In the genomic region with DNA sequence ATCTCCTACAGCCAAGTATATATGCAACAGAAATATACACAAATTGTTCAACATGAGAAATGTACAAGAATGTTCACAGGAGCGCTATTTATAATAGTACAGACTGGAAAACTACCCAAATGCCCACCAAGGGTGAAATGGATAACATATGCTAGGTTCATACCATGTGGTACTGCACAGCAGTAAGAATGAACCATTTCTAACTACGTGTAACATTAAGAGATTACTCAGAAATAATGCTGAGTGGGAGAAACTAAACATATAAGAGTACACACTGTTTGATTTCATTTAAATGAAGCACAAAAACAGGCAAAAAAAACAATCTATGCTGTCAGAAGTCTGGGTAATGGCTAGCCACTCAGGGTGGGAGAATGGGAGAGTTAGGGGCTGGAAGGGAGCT, we compare ENCODE assay signal across 1 cellular context.
A peak's percentile ranks its signal among the peaks of the same experiment; 100 is the strongest.
TF ChIP-seq lines count a peak whose summit lies in the region.

No MANE protein-coding gene starts in this region.

TF ChIP-seq in HepG2, 621 proteins besides CTCF, POLR2A, EP300 and RAD21:
- TF ChIP-seq MEIS1 (CRISPR knock-in tag; IDR thresholded peaks at IDR 0.05; ENCODE audit: borderline replicate concordance) = no peak
- TF ChIP-seq, protein P1, sequence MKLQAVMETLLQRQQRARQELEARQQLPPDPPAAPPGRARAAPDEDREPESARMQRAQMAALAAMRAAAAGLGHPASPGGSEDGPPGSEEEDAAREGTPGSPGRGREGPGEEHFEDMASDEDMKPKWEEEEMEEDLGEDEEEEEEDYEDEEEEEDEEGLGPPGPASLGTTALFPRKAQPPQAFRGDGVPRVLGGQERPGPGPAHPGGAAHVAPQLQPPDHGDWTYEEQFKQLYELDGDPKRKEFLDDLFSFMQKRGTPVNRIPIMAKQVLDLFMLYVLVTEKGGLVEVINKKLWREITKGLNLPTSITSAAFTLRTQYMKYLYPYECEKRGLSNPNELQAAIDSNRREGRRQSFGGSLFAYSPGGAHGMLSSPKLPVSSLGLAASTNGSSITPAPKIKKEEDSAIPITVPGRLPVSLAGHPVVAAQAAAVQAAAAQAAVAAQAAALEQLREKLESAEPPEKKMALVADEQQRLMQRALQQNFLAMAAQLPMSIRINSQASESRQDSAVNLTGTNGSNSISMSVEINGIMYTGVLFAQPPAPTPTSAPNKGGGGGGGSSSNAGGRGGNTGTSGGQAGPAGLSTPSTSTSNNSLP (IDR thresholded peaks at IDR 0.05; ENCODE audit: low read depth, low read length) = no peak
- peak; percentile 3; the same call in 1 of the 2 replicates for TF ChIP-seq MAFF (IDR thresholded peaks at IDR 0.05; ENCODE audit: low read depth, low read length)
- TF ChIP-seq MAFK (conservative IDR thresholded peaks at IDR 0.05 in 1 of 2, IDR thresholded peaks at IDR 0.05 in 1 of 2; ENCODE audit: low read length in 2 of 2) = peak; percentile 29 to 46; a peak in 2 of 4 replicates
- no peak for TF ChIP-seq ZNF75D (CRISPR knock-in tag; IDR thresholded peaks at IDR 0.05; ENCODE audit: borderline replicate concordance)
- TF ChIP-seq PRPF4 (IDR thresholded peaks at IDR 0.05; ENCODE audit: low read depth, low read length, poor library complexity, severe bottlenecking) = no peak
- TF ChIP-seq, protein P2, sequence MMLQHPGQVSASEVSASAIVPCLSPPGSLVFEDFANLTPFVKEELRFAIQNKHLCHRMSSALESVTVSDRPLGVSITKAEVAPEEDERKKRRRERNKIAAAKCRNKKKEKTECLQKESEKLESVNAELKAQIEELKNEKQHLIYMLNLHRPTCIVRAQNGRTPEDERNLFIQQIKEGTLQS (CRISPR knock-in tag; IDR thresholded peaks at IDR 0.05) = no peak
- no peak for TF ChIP-seq PHF8 (CRISPR knock-in tag; IDR thresholded peaks at IDR 0.05)
- TF ChIP-seq, protein P3, sequence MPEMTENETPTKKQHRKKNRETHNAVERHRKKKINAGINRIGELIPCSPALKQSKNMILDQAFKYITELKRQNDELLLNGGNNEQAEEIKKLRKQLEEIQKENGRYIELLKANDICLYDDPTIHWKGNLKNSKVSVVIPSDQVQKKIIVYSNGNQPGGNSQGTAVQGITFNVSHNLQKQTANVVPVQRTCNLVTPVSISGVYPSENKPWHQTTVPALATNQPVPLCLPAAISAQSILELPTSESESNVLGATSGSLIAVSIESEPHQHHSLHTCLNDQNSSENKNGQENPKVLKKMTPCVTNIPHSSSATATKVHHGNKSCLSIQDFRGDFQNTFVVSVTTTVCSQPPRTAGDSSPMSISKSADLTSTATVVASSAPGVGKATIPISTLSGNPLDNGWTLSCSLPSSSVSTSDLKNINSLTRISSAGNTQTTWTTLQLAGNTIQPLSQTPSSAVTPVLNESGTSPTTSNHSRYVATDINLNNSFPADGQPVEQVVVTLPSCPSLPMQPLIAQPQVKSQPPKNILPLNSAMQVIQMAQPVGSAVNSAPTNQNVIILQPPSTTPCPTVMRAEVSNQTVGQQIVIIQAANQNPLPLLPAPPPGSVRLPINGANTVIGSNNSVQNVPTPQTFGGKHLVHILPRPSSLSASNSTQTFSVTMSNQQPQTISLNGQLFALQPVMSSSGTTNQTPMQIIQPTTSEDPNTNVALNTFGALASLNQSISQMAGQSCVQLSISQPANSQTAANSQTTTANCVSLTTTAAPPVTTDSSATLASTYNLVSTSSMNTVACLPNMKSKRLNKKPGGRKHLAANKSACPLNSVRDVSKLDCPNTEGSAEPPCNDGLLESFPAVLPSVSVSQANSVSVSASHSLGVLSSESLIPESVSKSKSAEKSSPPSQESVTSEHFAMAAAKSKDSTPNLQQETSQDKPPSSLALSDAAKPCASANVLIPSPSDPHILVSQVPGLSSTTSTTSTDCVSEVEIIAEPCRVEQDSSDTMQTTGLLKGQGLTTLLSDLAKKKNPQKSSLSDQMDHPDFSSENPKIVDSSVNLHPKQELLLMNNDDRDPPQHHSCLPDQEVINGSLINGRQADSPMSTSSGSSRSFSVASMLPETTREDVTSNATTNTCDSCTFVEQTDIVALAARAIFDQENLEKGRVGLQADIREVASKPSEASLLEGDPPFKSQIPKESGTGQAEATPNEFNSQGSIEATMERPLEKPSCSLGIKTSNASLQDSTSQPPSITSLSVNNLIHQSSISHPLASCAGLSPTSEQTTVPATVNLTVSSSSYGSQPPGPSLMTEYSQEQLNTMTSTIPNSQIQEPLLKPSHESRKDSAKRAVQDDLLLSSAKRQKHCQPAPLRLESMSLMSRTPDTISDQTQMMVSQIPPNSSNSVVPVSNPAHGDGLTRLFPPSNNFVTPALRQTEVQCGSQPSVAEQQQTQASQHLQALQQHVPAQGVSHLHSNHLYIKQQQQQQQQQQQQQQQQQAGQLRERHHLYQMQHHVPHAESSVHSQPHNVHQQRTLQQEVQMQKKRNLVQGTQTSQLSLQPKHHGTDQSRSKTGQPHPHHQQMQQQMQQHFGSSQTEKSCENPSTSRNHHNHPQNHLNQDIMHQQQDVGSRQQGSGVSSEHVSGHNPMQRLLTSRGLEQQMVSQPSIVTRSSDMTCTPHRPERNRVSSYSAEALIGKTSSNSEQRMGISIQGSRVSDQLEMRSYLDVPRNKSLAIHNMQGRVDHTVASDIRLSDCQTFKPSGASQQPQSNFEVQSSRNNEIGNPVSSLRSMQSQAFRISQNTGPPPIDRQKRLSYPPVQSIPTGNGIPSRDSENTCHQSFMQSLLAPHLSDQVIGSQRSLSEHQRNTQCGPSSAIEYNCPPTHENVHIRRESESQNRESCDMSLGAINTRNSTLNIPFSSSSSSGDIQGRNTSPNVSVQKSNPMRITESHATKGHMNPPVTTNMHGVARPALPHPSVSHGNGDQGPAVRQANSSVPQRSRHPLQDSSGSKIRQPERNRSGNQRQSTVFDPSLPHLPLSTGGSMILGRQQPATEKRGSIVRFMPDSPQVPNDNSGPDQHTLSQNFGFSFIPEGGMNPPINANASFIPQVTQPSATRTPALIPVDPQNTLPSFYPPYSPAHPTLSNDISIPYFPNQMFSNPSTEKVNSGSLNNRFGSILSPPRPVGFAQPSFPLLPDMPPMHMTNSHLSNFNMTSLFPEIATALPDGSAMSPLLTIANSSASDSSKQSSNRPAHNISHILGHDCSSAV (CRISPR knock-in tag; IDR thresholded peaks at IDR 0.05; ENCODE audit: borderline replicate concordance) = no peak
- no peak for TF ChIP-seq ZNF891 (CRISPR knock-in tag; IDR thresholded peaks at IDR 0.05)
- no peak for TF ChIP-seq FOSL2 (CRISPR knock-in tag; IDR thresholded peaks at IDR 0.05)
- no peak for TF ChIP-seq HIVEP1 (CRISPR knock-in tag; IDR thresholded peaks at IDR 0.05)
- no peak for TF ChIP-seq CENPX (CRISPR knock-in tag; IDR thresholded peaks at IDR 0.05)
